In the genomic region with DNA sequence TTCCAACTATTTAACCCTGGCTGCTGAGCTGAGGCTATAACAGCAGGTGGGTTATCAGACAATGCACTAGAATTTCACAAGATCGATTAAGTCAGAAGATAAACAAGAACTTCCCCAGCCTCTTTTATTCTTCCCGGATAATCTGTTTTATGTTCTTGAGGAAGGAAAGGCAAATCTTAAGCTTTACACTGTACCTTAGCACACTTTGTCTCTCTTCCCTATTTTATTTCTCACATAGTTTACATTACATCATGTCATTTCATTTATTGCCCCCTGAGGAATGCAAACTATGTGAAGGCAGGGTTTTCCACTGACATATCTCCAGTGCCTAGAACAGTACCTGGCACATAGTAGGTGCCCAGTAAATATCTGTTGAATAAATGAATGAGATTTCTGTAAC, we compare ENCODE assay signal across 1 cellular context.
TF ChIP-seq lines count a peak whose summit lies in the region.

No MANE protein-coding gene starts in this region.

TF ChIP-seq in H1, 55 proteins besides CTCF, POLR2A, EP300 and RAD21 (continued from another document):
- TF ChIP-seq, protein P1, sequence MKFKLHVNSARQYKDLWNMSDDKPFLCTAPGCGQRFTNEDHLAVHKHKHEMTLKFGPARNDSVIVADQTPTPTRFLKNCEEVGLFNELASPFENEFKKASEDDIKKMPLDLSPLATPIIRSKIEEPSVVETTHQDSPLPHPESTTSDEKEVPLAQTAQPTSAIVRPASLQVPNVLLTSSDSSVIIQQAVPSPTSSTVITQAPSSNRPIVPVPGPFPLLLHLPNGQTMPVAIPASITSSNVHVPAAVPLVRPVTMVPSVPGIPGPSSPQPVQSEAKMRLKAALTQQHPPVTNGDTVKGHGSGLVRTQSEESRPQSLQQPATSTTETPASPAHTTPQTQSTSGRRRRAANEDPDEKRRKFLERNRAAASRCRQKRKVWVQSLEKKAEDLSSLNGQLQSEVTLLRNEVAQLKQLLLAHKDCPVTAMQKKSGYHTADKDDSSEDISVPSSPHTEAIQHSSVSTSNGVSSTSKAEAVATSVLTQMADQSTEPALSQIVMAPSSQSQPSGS (IDR thresholded peaks at IDR 0.05; ENCODE audit: low read length) = no peak
TF ChIP-seq in H1: peak in this region for 2.
